ENCODE assay signal across 23 cellular contexts in the genomic region with DNA sequence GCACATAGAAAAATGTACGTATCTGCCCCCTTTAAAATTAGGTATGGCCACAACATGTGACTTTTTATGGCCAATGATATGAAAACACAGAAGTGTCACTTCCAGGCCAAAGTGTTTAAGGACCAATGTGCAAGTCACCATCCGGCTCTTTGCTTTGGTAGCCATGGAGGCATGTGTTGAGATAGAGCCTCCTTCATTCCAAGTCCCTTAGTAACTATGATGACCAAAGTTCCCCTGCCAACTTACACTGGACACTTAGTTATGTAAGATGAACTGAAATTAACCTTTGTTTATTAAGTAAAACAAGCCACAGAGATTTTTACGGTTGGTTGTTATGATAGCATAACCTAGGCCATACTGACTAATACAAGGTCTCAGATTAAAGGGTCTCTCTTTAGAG. TPM values are rescaled to one million over a fixed set of nuclear protein-coding genes. Genes with fewer than 3 reads are reported as not detected.
"Had no signal": no experiment of that assay in that cellular context is flagged by ENCODE, and none has a peak within 500 bp of the region (broad histone marks: within the 10 kb centered on the region; RNA-seq: fewer than 3 reads in every experiment).

No MANE protein-coding gene starts in this region.

- H3K4me1 Mint-ChIP-seq: naive B cell; stimulated activated memory B cell treated with anti-CD40 and anti-IgM and Interleukin-4, amounts not matched to agents 10 μg/mL and 1 μg/mL and 100 μg/mL, for 72 hours had no signal

- H3K4me3 ChIP-seq: left lung, mucosa of descending colon, neural progenitor cell, sigmoid colon, spleen, testis, upper lobe of left lung had no signal

- H3K9me3 ChIP-seq: left lung, mucosa of descending colon, sigmoid colon, spleen, testis, upper lobe of left lung had no signal

- H3K36me3 Mint-ChIP-seq: naive B cell; stimulated activated memory B cell treated with anti-CD40 and anti-IgM and Interleukin-4, amounts not matched to agents 10 μg/mL and 1 μg/mL and 100 μg/mL, for 72 hours had no signal

- H3K4me3 Mint-ChIP-seq: activated naive CD4-positive, alpha-beta T cell treated with anti-CD3 and anti-CD28 coated beads for 36 hours; activated T-cell treated with anti-CD3 and anti-CD28 coated beads, Interleukin-2, amount 50 U/mL, for 4 hours; effector memory CD8-positive, alpha-beta T cell; naive B cell; neural progenitor cell; stimulated activated memory B cell treated with anti-CD40 and anti-IgM and Interleukin-4, amounts not matched to agents 10 μg/mL and 1 μg/mL and 100 μg/mL, for 72 hours had no signal

- H3K27me3 Mint-ChIP-seq: effector memory CD8-positive, alpha-beta T cell; stimulated activated memory B cell treated with anti-CD40 and anti-IgM and Interleukin-4, amounts not matched to agents 10 μg/mL and 1 μg/mL and 100 μg/mL, for 72 hours had no signal

- H3K27ac ChIP-seq: left lung, neural progenitor cell, parathyroid adenoma, sigmoid colon, spleen, testis, upper lobe of left lung had no signal

- H3K9me3 Mint-ChIP-seq: activated naive CD4-positive, alpha-beta T cell treated with anti-CD3 and anti-CD28 coated beads for 36 hours; activated T-cell treated with anti-CD3 and anti-CD28 coated beads, Interleukin-2, amount 50 U/mL, for 4 hours; neural progenitor cell; stimulated activated memory B cell treated with anti-CD40 and anti-IgM and Interleukin-4, amounts not matched to agents 10 μg/mL and 1 μg/mL and 100 μg/mL, for 72 hours had no signal

- H3K4me1 ChIP-seq: left lung, parathyroid adenoma, sigmoid colon, spleen, testis, upper lobe of left lung had no signal

- ATAC-seq: activated T-cell treated with anti-CD3 and anti-CD28 coated beads, Interleukin-2, amount 50 U/mL, for 4 hours; effector memory CD8-positive, alpha-beta T cell; left lung; mucosa of descending colon; stimulated activated memory B cell treated with anti-CD40 and anti-IgM and Interleukin-4, amounts not matched to agents 10 μg/mL and 1 μg/mL and 100 μg/mL, for 72 hours had no signal

- H3K36me3 ChIP-seq: left lung, neural progenitor cell, sigmoid colon, spleen, upper lobe of left lung had no signal

- DNase-seq: activated CD4-positive, alpha-beta T cell treated with anti-CD3 and anti-CD28 coated beads, Interleukin-2, amount 50 U/mL, for 1 hour; activated CD8-positive, alpha-beta memory T cell treated with anti-CD3 and anti-CD28 coated beads, Interleukin-2, amount 50 U/mL, for 4 hours; activated naive CD4-positive, alpha-beta T cell treated with anti-CD3 and anti-CD28 coated beads for 36 hours; activated T-cell treated with anti-CD3 and anti-CD28 coated beads, Interleukin-2, amount 50 U/mL, for 4 hours; aorta; cerebellar nuclear complex; dermis blood vessel endothelial cell; effector memory CD8-positive, alpha-beta T cell; kidney; left lung; mammary epithelial cell; mucosa of descending colon; naive B cell; sigmoid colon; spleen; stimulated activated CD4-positive, alpha-beta T cell treated with anti-CD3 and anti-CD28 coated beads, Interleukin-4, amount 100 ng/mL, for 4 hours; T-helper 1 cell; T-helper 9 cell; testis; upper lobe of left lung had no signal

- H3K27ac Mint-ChIP-seq: activated naive CD4-positive, alpha-beta T cell treated with anti-CD3 and anti-CD28 coated beads for 36 hours; effector memory CD8-positive, alpha-beta T cell; naive B cell; neural progenitor cell; stimulated activated memory B cell treated with anti-CD40 and anti-IgM and Interleukin-4, amounts not matched to agents 10 μg/mL and 1 μg/mL and 100 μg/mL, for 72 hours had no signal

- H3K27me3 ChIP-seq: left lung, neural progenitor cell, sigmoid colon, spleen, testis, upper lobe of left lung had no signal

RNA-seq across cellular contexts. Expression of a gene that starts 51.0 kb away (rescaled TPM):
- total RNA-seq: activated naive CD4-positive, alpha-beta T cell treated with anti-CD3 and anti-CD28 coated beads for 36 hours had no signal
